ENCODE assay signal across 23 cellular contexts in genomic region chr21:34715518-34715917, GRCh38. TPM values are rescaled to one million over a fixed set of nuclear protein-coding genes. Genes with fewer than 3 reads are reported as not detected.
DNase-seq lines count a peak whose midpoint lies in the region; ATAC-seq and TF ChIP-seq lines count a peak whose summit lies in the region.
"Had no signal": no experiment of that assay in that cellular context is flagged by ENCODE, and none has a peak within 500 bp of the region (broad histone marks: within the 10 kb centered on the region; RNA-seq: fewer than 3 reads in every experiment).

No MANE protein-coding gene starts in this region.

- intact Hi-C loops in thyroid gland (cut with DNase I) = no loop called here

- no peak overlapping the region for H3K4me3 ChIP-seq in thyroid gland (replicated peaks in 1 of 3)
- H3K4me3 ChIP-seq: colonic mucosa, sigmoid colon, vagina had no signal

- TF ChIP-seq POLR2A in thyroid gland (IDR thresholded peaks at IDR 0.05) = no peak

- CTCF ChIA-PET in GM10248 (lab: Yijun Ruan, JAX) = no interaction called here

- POLR2A ChIA-PET in GM10248 (lab: Yijun Ruan, JAX) = no interaction called here

- DNase-seq in GM10248 (ENCODE audit: extremely low spot score) (peak; percentile 42), NCI-H526 (lab: John Stamatoyannopoulos, UW) (peak; percentile 55 to 81), ecto neural progenitor cell (ENCODE audit: low spot score) (no peak), thyroid gland (no peak), superior temporal gyrus (ENCODE audit: extremely low spot score) (no peak)
- DNase-seq in stimulated activated CD4-positive, alpha-beta T cell treated with anti-CD3 and anti-CD28 coated beads, Interleukin-4, amount 100 ng/mL, for 24 hours = no peak
- DNase-seq: activated CD4-positive, alpha-beta T cell treated with anti-CD3 and anti-CD28 coated beads, Interleukin-2, amount 50 U/mL, for 1 hour; activated naive CD8-positive, alpha-beta T cell treated with anti-CD3 and anti-CD28 coated beads, Interleukin-2, amount 10 ng/mL, durations not matched to agents 7 days and 5 days; brain microvascular endothelial cell; CD8-positive, alpha-beta memory T cell; colonic mucosa; DMS79 treated with DMSO at 0.1 percent for 48 hours; hypothalamus; IMR-90; MM.1S; naive thymus-derived CD8-positive, alpha-beta T cell; NCI-H1694; sigmoid colon had no signal

- H3K27ac ChIP-seq in thyroid gland = no peak overlapping the region
- H3K27ac ChIP-seq: brain microvascular endothelial cell, colonic mucosa, parathyroid adenoma, sigmoid colon, vagina had no signal

- 82 to 91% methylated on average over 5 of the region's 5 CpGs for WGBS in thyroid gland, 2 donors

- H3K36me3 ChIP-seq in thyroid gland = no peaks in the 10 kb centered on the region
- H3K36me3 ChIP-seq: brain microvascular endothelial cell, colonic mucosa, sigmoid colon, vagina had no signal

- H3K9me3 ChIP-seq in thyroid gland = no peaks in the 10 kb centered on the region
- H3K9me3 ChIP-seq: colonic mucosa, sigmoid colon, vagina had no signal

- H3K27me3 ChIP-seq in thyroid gland = no peaks in the 10 kb centered on the region
- H3K27me3 ChIP-seq: brain microvascular endothelial cell, colonic mucosa, sigmoid colon, vagina had no signal

- ATAC-seq in GM18858 (IDR thresholded peaks at IDR 0.05; ENCODE audit: unreplicated experiment) (peak; percentile 59), HG02884 (IDR thresholded peaks at IDR 0.05; ENCODE audit: unreplicated experiment) (peak; percentile 87)
- ATAC-seq: naive thymus-derived CD8-positive, alpha-beta T cell had no signal

- TF ChIP-seq CTCF in GM10248 (IDR thresholded peaks at IDR 0.05; ENCODE audit: control extremely low read depth, extremely low read depth, low read depth, missing control alignments) = no peak
- no peak for TF ChIP-seq CTCF in thyroid gland (IDR thresholded peaks at IDR 0.05)

- H3K4me1 ChIP-seq in thyroid gland = no peaks in the 10 kb centered on the region
- H3K4me1 ChIP-seq: colonic mucosa, parathyroid adenoma, sigmoid colon, vagina had no signal

RNA-seq across cellular contexts. Expression of gene CLIC6, which starts 46.7 kb away (rescaled TPM):
- total RNA-seq in thyroid gland = 10 to 100 TPM in 2 of 4 donors, 1 to 10 TPM in 2; 3.9 to 23.9 (median 8.0) TPM
- total RNA-seq: H4, IMR-90 had no signal

Comparison
In these comparisons a context has a peak if more than half of its experiments do, and no peak if none do; other contexts are left out.
1. DNase-seq: peak in GM10248 (single experiment) and NCI-H526 (2 of 2); none in ecto neural progenitor cell (single experiment), stimulated activated CD4-positive, alpha-beta T cell treated with anti-CD3 and anti-CD28 coated beads, Interleukin-4, amount 100 ng/mL, for 24 hours (single experiment), thyroid gland (0 of 2) and superior temporal gyrus (single experiment).